ENCODE assay signal across 8 cellular contexts in genomic region chrX:103464071-103464773, GRCh38. TPM values are rescaled to one million over a fixed set of nuclear protein-coding genes. Genes with fewer than 3 reads are reported as not detected.
DNase-seq lines count a peak whose midpoint lies in the region; ATAC-seq, FAIRE-seq and TF ChIP-seq lines count a peak whose summit lies in the region.

No MANE protein-coding gene starts in this region.

- no peak for FAIRE-seq in keratinocyte (lab: Jason Lieb, UNC)

- peak overlapping the region; percentile 94 for H3K4me3 Mint-ChIP-seq in stimulated activated memory B cell treated with anti-CD40 and anti-IgM and Interleukin-4, amounts not matched to agents 10 μg/mL and 1 μg/mL and 100 μg/mL, for 72 hours

- peaks cover 7% of the 10 kb centered on the region for H3K4me1 Mint-ChIP-seq in stimulated activated memory B cell treated with anti-CD40 and anti-IgM and Interleukin-4, amounts not matched to agents 10 μg/mL and 1 μg/mL and 100 μg/mL, for 72 hours

- H4K20me1 ChIP-seq in mammary epithelial cell (ENCODE audit: insufficient read depth, low read length): no peaks in the 10 kb centered on the region
- no peaks in the 10 kb centered on the region for H4K20me1 ChIP-seq in keratinocyte (ENCODE audit: control insufficient read depth, extremely low read depth, insufficient read depth, low read length)

- H3K9ac ChIP-seq in SK-N-MC (ENCODE audit: insufficient read length) (no peak overlapping the region), mammary epithelial cell (ENCODE audit: insufficient read depth, low read length) (peak overlapping the region; percentile 7), keratinocyte (ENCODE audit: control insufficient read depth, extremely low read depth, insufficient read depth, low read length) (no peak overlapping the region)

- H3K9me3 ChIP-seq in SK-N-MC (ENCODE audit: low read depth, low read length): no peaks in the 10 kb centered on the region
- H3K9me3 ChIP-seq in mammary epithelial cell (replicated peaks; ENCODE audit: insufficient read depth, low read length): no peaks in the 10 kb centered on the region
- no peaks in the 10 kb centered on the region for H3K9me3 ChIP-seq in keratinocyte (ENCODE audit: control insufficient read depth, low read depth, low read length)

- H2AFZ ChIP-seq in mammary epithelial cell (ENCODE audit: low read depth, low read length): peak overlapping the region; percentile 85
- H2AFZ ChIP-seq in keratinocyte (ENCODE audit: control insufficient read depth, low read length): peak overlapping the region; percentile 39

- H3K79me2 ChIP-seq in mammary epithelial cell (ENCODE audit: insufficient read depth, low read length): no peaks in the 10 kb centered on the region
- H3K79me2 ChIP-seq in keratinocyte (ENCODE audit: control insufficient read depth, insufficient read depth, low read length): no peaks in the 10 kb centered on the region

- H3K27ac ChIP-seq in SK-N-MC (no peak overlapping the region), mammary epithelial cell (ENCODE audit: insufficient read depth, low read depth, low read length) (no peak overlapping the region), keratinocyte (ENCODE audit: control insufficient read depth, insufficient read depth, low read length) (no peak overlapping the region)

- peak; percentile 49 to 65 for TF ChIP-seq CTCF in mammary epithelial cell (conservative IDR thresholded peaks at IDR 0.05 in 1 of 2, IDR thresholded peaks at IDR 0.05 in 1 of 2; ENCODE audit: extremely low read depth in 1 of 2, insufficient read depth in 1 of 2, low read depth in 1 of 2, low read length in 2 of 2)
- TF ChIP-seq CTCF in keratinocyte (optimal IDR thresholded peaks at IDR 0.05 in 1 of 3, IDR thresholded peaks at IDR 0.05 in 1 of 3, conservative IDR thresholded peaks at IDR 0.05 in 1 of 3; ENCODE audit: extremely low read depth in 1 of 3, insufficient read depth in 2 of 3, low read length in 3 of 3): peak; percentile 22 to 57 (median 51)

- dilution Hi-C loops in mammary epithelial cell (cut with HindIII; ENCODE audit: low sequenced_read_pairs): no loop called here
- dilution Hi-C loops in keratinocyte (cut with MboI; ENCODE audit: extremely low pct_ligation_motif_present, low sequenced_read_pairs): no loop called here

- DNase-seq in DMS53 (lab: John Stamatoyannopoulos, UW): peak; percentile 75
- DNase-seq in SK-N-MC (ENCODE audit: low read depth, low spot score): no peak
- peak; percentile 36 for DNase-seq in mammary epithelial cell
- no peak for DNase-seq in keratinocyte (ENCODE audit: low read depth, low spot score)
- DNase-seq in OCI-M2 (lab: John Stamatoyannopoulos, UW; ENCODE audit: unreplicated experiment): no peak

- H3K9me1 ChIP-seq in keratinocyte (ENCODE audit: control insufficient read depth, extremely low read depth, insufficient read depth, low read length): no peaks in the 10 kb centered on the region

- ATAC-seq in GM19395 (IDR thresholded peaks at IDR 0.05; ENCODE audit: unreplicated experiment) (peak; percentile 88), HG03342 (IDR thresholded peaks at IDR 0.05; ENCODE audit: unreplicated experiment) (peak; percentile 71)
- ATAC-seq in stimulated activated memory B cell treated with anti-CD40 and anti-IgM and Interleukin-4, amounts not matched to agents 10 μg/mL and 1 μg/mL and 100 μg/mL, for 72 hours: peak; percentile 71

- no peaks in the 10 kb centered on the region for H3K36me3 Mint-ChIP-seq in stimulated activated memory B cell treated with anti-CD40 and anti-IgM and Interleukin-4, amounts not matched to agents 10 μg/mL and 1 μg/mL and 100 μg/mL, for 72 hours

- no peak overlapping the region for H3K27ac Mint-ChIP-seq in stimulated activated memory B cell treated with anti-CD40 and anti-IgM and Interleukin-4, amounts not matched to agents 10 μg/mL and 1 μg/mL and 100 μg/mL, for 72 hours

- H3K4me2 ChIP-seq in mammary epithelial cell (ENCODE audit: insufficient read depth, low read depth, low read length): peak overlapping the region; percentile 64
- H3K4me2 ChIP-seq in keratinocyte (ENCODE audit: control insufficient read depth, extremely low read depth, insufficient read depth, low read depth, low read length): peak overlapping the region; percentile 70

- 28% methylated on average over 7 of the region's 8 CpGs for WGBS in mammary epithelial cell (ENCODE audit: low coverage, missing lambda C conversion rate)

- in situ Hi-C loops in mammary epithelial cell (cut with MboI; ENCODE audit: low sequenced_read_pairs in 2 of 2): loop anchor here (10.0 to 25.0 kb wide), 3 partner anchors 109 to 252 kb away; partner anchors contain the start of genes BEX4 (in 2 of the 2) and TCEAL9 (in 1 of the 2)

- H3K4me3 ChIP-seq in SK-N-MC: peak overlapping the region; percentile 74
- H3K4me3 ChIP-seq in mammary epithelial cell (replicated peaks in 1 of 3; ENCODE audit: insufficient read depth in 1 of 3, low read depth in 2 of 3, low read length in 3 of 3): peak overlapping the region; percentile 32 to 38 (median 35)
- H3K4me3 ChIP-seq in keratinocyte (ENCODE audit: control insufficient read depth in 2 of 3, extremely low read depth in 1 of 3, insufficient read depth in 2 of 3, low read depth in 1 of 3, low read length in 3 of 3): peak overlapping the region in 2 of 3 experiments; percentile 27 to 47

- no peaks in the 10 kb centered on the region for H3K36me3 ChIP-seq in SK-N-MC (ENCODE audit: insufficient read depth, low read length)
- no peaks in the 10 kb centered on the region for H3K36me3 ChIP-seq in mammary epithelial cell (ENCODE audit: insufficient read depth, low read length)
- H3K36me3 ChIP-seq in keratinocyte (ENCODE audit: control insufficient read depth in 2 of 2, extremely low read depth in 1 of 2, insufficient read depth in 2 of 2, low read length in 2 of 2): no peaks in the 10 kb centered on the region

- no peaks in the 10 kb centered on the region for H3K27me3 Mint-ChIP-seq in stimulated activated memory B cell treated with anti-CD40 and anti-IgM and Interleukin-4, amounts not matched to agents 10 μg/mL and 1 μg/mL and 100 μg/mL, for 72 hours

- H3K9me3 Mint-ChIP-seq in stimulated activated memory B cell treated with anti-CD40 and anti-IgM and Interleukin-4, amounts not matched to agents 10 μg/mL and 1 μg/mL and 100 μg/mL, for 72 hours: no peaks in the 10 kb centered on the region

- peaks cover 4% of the 10 kb centered on the region for H3K4me1 ChIP-seq in mammary epithelial cell (ENCODE audit: insufficient read depth, low read length)
- H3K4me1 ChIP-seq in keratinocyte (ENCODE audit: control insufficient read depth, extremely low read depth, insufficient read depth, low read length): no peaks in the 10 kb centered on the region

- H3K27me3 ChIP-seq in mammary epithelial cell (ENCODE audit: insufficient read depth, low read length): no peaks in the 10 kb centered on the region
- no peaks in the 10 kb centered on the region for H3K27me3 ChIP-seq in keratinocyte (ENCODE audit: control insufficient read depth, extremely low read depth, insufficient read depth, low read length)

- intact Hi-C loops in mammary epithelial cell (cut with micrococcal nuclease): loop anchor here (1.0 to 5.0 kb wide), 6 partner anchors 22 to 253 kb away; partner anchors contain the start of gene TCEAL9

- CTCF ChIA-PET in mammary epithelial cell (lab: Charles Lee; ENCODE audit: low non-redundant PET): interaction anchor here (0.6 to 1.0 kb wide), 3 partner anchors 60 to 210 kb away, joined by 3 to 6 read pairs (median 5); no protein-coding TSS in a partner anchor

- BruUV-seq in mammary epithelial cell (replicated peaks; lab: Mats Ljungman, UMichigan): no TSS peak

RNA-seq across cellular contexts. Expression of gene RAB40A, which starts 55.1 kb away (rescaled TPM):
- under 1 TPM; 0.14 to 0.50 TPM for total RNA-seq in mammary epithelial cell
- polyA plus RNA-seq in mammary epithelial cell (0.06 TPM), keratinocyte (0.02 to 0.63 TPM (median 0.33 TPM) in 3 replicates)
- polyA minus RNA-seq in mammary epithelial cell (not detected), keratinocyte (0.77 to 1.7 TPM in 2 of 3 replicates, not detected in the other)
- polyA plus RNA-seq in keratinocyte (2011; ENCODE audit: low read depth): not detected
- polyA plus RNA-seq in keratinocyte (2011; cell fraction: cytosol; rRNA removed): 0.16 and 0.29 TPM in 2 replicates
- polyA plus RNA-seq in keratinocyte (2011; cell fraction: nucleus; rRNA removed): 1.7 and 2.2 TPM in 2 replicates
- 0.06 and 0.23 TPM in 2 replicates for polyA plus RNA-seq in keratinocyte (2012; ENCODE audit: low replicate concordance)
- polyA minus RNA-seq in keratinocyte (2011; cell fraction: cytosol; rRNA and poly(A)+ RNA removed): not detected
- 1.3 and 1.8 TPM in 2 replicates for polyA minus RNA-seq in keratinocyte (2011; cell fraction: nucleus; rRNA and poly(A)+ RNA removed)

Comparison
In these comparisons a context has a peak if more than half of its experiments do, and no peak if none do; other contexts are left out.
1. DNase-seq: peak in DMS53 (single experiment) and mammary epithelial cell (single experiment); none in SK-N-MC (single experiment), keratinocyte (single experiment) and OCI-M2 (single experiment).
2. Peak in every context shown above with its lines, with median percentiles within 50 percentile points of each other: ATAC-seq and H3K4me3 ChIP-seq.